In the genomic region with DNA sequence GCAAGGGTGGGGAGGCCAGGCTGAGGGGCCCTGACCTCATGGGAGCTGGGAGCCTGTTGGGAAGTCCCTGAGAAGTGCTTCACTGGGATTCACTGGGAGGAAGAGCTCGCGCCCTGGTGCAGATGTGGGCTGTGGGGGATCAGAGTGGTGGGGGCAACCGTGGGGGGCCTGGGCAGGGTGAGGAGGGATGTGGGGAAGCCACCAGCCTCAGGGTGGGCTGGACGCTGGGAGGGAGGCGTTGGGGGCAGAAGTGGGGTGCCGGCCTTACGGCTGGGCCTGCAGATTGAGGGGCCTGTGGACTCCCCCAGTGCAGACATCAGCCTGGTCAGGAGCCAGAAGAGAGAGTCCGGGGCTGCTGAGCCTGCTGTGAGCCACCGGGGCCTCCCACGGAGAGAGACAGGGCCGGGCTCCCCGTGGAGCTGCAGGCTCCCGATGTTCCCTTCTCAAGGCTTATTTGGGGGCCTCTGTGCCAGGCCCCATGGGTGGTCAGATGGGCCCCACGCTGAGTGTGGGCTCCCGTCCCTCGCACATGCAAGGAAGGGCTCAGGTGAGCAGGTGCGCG, we compare ENCODE assay signal across 3 cellular contexts.
TF ChIP-seq lines count a peak whose summit lies in the region.

No MANE protein-coding gene starts in this region.

TF ChIP-seq in HepG2, 621 proteins besides CTCF, POLR2A, EP300 and RAD21 (continues in another document):
- TF ChIP-seq EEA1 (CRISPR knock-in tag; IDR thresholded peaks at IDR 0.05; ENCODE audit: borderline replicate concordance) (0 out of 2 replicates have a peak, but pooled peaks have one; percentile 18), KDM1A (CRISPR knock-in tag; IDR thresholded peaks at IDR 0.05) (no peak), ZFP37 (CRISPR knock-in tag; IDR thresholded peaks at IDR 0.05; ENCODE audit: borderline replicate concordance) (no peak), PITX1 (CRISPR knock-in tag; IDR thresholded peaks at IDR 0.05) (no peak), ZSCAN29 (CRISPR knock-in tag; conservative IDR thresholded peaks at IDR 0.05) (no peak), ZNF713 (CRISPR knock-in tag; IDR thresholded peaks at IDR 0.05) (no peak)
- TF ChIP-seq, protein P1, sequence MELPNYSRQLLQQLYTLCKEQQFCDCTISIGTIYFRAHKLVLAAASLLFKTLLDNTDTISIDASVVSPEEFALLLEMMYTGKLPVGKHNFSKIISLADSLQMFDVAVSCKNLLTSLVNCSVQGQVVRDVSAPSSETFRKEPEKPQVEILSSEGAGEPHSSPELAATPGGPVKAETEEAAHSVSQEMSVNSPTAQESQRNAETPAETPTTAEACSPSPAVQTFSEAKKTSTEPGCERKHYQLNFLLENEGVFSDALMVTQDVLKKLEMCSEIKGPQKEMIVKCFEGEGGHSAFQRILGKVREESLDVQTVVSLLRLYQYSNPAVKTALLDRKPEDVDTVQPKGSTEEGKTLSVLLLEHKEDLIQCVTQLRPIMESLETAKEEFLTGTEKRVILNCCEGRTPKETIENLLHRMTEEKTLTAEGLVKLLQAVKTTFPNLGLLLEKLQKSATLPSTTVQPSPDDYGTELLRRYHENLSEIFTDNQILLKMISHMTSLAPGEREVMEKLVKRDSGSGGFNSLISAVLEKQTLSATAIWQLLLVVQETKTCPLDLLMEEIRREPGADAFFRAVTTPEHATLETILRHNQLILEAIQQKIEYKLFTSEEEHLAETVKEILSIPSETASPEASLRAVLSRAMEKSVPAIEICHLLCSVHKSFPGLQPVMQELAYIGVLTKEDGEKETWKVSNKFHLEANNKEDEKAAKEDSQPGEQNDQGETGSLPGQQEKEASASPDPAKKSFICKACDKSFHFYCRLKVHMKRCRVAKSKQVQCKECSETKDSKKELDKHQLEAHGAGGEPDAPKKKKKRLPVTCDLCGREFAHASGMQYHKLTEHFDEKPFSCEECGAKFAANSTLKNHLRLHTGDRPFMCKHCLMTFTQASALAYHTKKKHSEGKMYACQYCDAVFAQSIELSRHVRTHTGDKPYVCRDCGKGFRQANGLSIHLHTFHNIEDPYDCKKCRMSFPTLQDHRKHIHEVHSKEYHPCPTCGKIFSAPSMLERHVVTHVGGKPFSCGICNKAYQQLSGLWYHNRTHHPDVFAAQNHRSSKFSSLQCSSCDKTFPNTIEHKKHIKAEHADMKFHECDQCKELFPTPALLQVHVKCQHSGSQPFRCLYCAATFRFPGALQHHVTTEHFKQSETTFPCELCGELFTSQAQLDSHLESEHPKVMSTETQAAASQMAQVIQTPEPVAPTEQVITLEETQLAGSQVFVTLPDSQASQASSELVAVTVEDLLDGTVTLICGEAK (IDR thresholded peaks at IDR 0.05) = no peak
- TF ChIP-seq, protein P1 (CRISPR knock-in tag; IDR thresholded peaks at IDR 0.05) = 0 out of 2 replicates have a peak, but pooled peaks have one; percentile 24

TF ChIP-seq in HEK293, 187 proteins besides CTCF, POLR2A, EP300 and RAD21:
- no peak for TF ChIP-seq ZNF707 (tag by site-specific recombination; IDR thresholded peaks at IDR 0.05)
- TF ChIP-seq, protein P2, sequence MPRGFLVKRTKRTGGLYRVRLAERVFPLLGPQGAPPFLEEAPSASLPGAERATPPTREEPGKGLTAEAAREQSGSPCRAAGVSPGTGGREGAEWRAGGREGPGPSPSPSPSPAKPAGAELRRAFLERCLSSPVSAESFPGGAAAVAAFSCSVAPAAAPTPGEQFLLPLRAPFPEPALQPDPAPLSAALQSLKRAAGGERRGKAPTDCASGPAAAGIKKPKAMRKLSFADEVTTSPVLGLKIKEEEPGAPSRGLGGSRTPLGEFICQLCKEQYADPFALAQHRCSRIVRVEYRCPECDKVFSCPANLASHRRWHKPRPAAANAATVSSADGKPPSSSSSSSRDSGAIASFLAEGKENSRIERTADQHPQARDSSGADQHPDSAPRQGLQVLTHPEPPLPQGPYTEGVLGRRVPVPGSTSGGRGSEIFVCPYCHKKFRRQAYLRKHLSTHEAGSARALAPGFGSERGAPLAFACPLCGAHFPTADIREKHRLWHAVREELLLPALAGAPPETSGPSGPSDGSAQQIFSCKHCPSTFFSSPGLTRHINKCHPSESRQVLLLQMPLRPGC (tag by site-specific recombination; IDR thresholded peaks at IDR 0.05) = no peak
- TF ChIP-seq ZNF548 (tag by site-specific recombination; IDR thresholded peaks at IDR 0.05) = no peak
- TF ChIP-seq GLIS2 (tag by site-specific recombination; IDR thresholded peaks at IDR 0.05) = 0 out of 2 replicates have a peak, but pooled peaks have one; percentile 10
- TF ChIP-seq ZIC2 (tag by site-specific recombination; IDR thresholded peaks at IDR 0.05) = peak; percentile 58
- no peak for TF ChIP-seq ZNF449 (tag by site-specific recombination; IDR thresholded peaks at IDR 0.05)
- TF ChIP-seq ZNF169 (tag by site-specific recombination; IDR thresholded peaks at IDR 0.05) = no peak
- peak; percentile 61; the same call in 1 of the 2 replicates for TF ChIP-seq GLIS1 (tag by site-specific recombination; IDR thresholded peaks at IDR 0.05)
- TF ChIP-seq ZNF585B (tag by site-specific recombination; IDR thresholded peaks at IDR 0.05) = no peak
- TF ChIP-seq OSR2 (tag by site-specific recombination; IDR thresholded peaks at IDR 0.05) = no peak
- TF ChIP-seq, protein P3, sequence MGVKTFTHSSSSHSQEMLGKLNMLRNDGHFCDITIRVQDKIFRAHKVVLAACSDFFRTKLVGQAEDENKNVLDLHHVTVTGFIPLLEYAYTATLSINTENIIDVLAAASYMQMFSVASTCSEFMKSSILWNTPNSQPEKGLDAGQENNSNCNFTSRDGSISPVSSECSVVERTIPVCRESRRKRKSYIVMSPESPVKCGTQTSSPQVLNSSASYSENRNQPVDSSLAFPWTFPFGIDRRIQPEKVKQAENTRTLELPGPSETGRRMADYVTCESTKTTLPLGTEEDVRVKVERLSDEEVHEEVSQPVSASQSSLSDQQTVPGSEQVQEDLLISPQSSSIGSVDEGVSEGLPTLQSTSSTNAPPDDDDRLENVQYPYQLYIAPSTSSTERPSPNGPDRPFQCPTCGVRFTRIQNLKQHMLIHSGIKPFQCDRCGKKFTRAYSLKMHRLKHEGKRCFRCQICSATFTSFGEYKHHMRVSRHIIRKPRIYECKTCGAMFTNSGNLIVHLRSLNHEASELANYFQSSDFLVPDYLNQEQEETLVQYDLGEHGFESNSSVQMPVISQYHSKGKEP (tag by site-specific recombination; IDR thresholded peaks at IDR 0.05) = no peak

TF ChIP-seq in H1, 55 proteins besides CTCF, POLR2A, EP300 and RAD21:
- TF ChIP-seq RXRA (IDR thresholded peaks at IDR 0.05; ENCODE audit: insufficient read depth, low read depth, low read length) (no peak), JUN (IDR thresholded peaks at IDR 0.05; ENCODE audit: low read depth, low read length) (no peak), SIRT6 (IDR thresholded peaks at IDR 0.05; ENCODE audit: low read length) (no peak), EGR1 (IDR thresholded peaks at IDR 0.05; ENCODE audit: borderline replicate concordance, low read depth, low read length) (no peak), SAP30 (IDR thresholded peaks at IDR 0.05; ENCODE audit: insufficient read depth, insufficient replicate concordance, low read length) (no peak), ASH2L (IDR thresholded peaks at IDR 0.05; ENCODE audit: low read length) (no peak), ZNF274 (IDR thresholded peaks at IDR 0.05; ENCODE audit: borderline replicate concordance, extremely low read depth, low read length) (no peak), BACH1 (IDR thresholded peaks at IDR 0.05; ENCODE audit: low read length) (no peak), NANOG (IDR thresholded peaks at IDR 0.05; ENCODE audit: insufficient read depth, low read depth, low read length, poor library complexity, severe bottlenecking) (no peak), MAFK (IDR thresholded peaks at IDR 0.05; ENCODE audit: low read depth, low read length) (no peak), CREB1 (IDR thresholded peaks at IDR 0.05) (no peak), SP4 (IDR thresholded peaks at IDR 0.05; ENCODE audit: low read length) (no peak), SP2 (IDR thresholded peaks at IDR 0.05; ENCODE audit: low read length) (no peak), RNF2 (IDR thresholded peaks at IDR 0.05; ENCODE audit: borderline replicate concordance, low read depth, low read length, missing control alignments, poor library complexity, severe bottlenecking) (no peak), HDAC6 (IDR thresholded peaks at IDR 0.05; ENCODE audit: low read depth, low read length) (no peak), RFX5 (IDR thresholded peaks at IDR 0.05; ENCODE audit: borderline replicate concordance, low read depth, low read length) (no peak), TBP (IDR thresholded peaks at IDR 0.05; ENCODE audit: low read depth, low read length) (no peak), KDM1A (IDR thresholded peaks at IDR 0.05; ENCODE audit: borderline replicate concordance, low read length) (no peak)
TF ChIP-seq in H1: peak in this region for 0.
